1 cellular context compared by ENCODE assay signal in genomic region chr1:93659805-93660479, GRCh38.
TF ChIP-seq lines count a peak whose summit lies in the region.

No MANE protein-coding gene starts in this region.

TF ChIP-seq in IMR-90, 13 proteins besides CTCF, POLR2A, EP300 and RAD21:
- no peak for TF ChIP-seq FOS (IDR thresholded peaks at IDR 0.05; ENCODE audit: low read depth, low read length)
- no peak for TF ChIP-seq CHD1 (IDR thresholded peaks at IDR 0.05; ENCODE audit: low read depth, low read length)
- no peak for TF ChIP-seq MAZ (IDR thresholded peaks at IDR 0.05; ENCODE audit: borderline replicate concordance, low read depth, low read length)
- no peak for TF ChIP-seq RFX5 (IDR thresholded peaks at IDR 0.05; ENCODE audit: low read depth, low read length)
- no peak for TF ChIP-seq RCOR1 (IDR thresholded peaks at IDR 0.05; ENCODE audit: insufficient replicate concordance, low read length)
- TF ChIP-seq BHLHE40 (IDR thresholded peaks at IDR 0.05; ENCODE audit: low read depth, low read length) = no peak
